Comparison of ENCODE assay signal across 1 cellular context in the genomic region with DNA sequence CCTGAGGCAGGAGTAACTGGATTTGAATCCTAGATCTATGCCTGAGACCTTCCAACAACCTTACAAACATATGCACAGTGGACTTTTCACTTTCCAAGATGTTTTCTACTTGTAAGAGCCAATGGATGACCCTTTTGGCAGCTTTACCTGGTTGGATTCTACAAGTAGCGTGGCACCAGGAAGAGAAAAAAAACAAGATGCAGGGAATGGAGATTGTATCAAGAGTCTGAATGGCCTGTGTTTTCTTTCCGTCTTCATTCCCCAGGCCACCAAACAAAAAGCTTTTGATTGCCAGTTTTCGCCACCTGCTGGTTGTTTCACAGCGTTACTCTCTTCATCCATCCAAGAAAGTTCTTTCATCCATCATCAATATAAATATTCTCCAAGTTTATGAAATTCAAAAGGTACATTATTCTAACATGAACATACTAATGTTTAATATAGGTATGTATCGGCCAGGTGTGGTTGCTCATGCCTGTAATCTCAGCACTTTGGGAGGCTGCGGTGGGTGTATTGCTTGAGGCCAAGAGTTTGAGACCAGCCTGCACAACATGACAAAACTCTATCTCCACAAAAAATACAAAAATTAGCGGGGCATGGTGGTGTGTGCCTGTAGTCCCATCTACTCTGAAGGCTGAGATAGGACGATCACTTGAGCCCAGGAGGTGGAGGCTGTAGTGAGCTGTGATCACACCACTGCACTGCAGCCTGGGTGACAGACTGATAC.
TF ChIP-seq lines count a peak whose summit lies in the region.

No MANE protein-coding gene starts in this region.

TF ChIP-seq in HepG2, 621 proteins besides CTCF, POLR2A, EP300 and RAD21 (continued from another document):
- TF ChIP-seq, protein P1, sequence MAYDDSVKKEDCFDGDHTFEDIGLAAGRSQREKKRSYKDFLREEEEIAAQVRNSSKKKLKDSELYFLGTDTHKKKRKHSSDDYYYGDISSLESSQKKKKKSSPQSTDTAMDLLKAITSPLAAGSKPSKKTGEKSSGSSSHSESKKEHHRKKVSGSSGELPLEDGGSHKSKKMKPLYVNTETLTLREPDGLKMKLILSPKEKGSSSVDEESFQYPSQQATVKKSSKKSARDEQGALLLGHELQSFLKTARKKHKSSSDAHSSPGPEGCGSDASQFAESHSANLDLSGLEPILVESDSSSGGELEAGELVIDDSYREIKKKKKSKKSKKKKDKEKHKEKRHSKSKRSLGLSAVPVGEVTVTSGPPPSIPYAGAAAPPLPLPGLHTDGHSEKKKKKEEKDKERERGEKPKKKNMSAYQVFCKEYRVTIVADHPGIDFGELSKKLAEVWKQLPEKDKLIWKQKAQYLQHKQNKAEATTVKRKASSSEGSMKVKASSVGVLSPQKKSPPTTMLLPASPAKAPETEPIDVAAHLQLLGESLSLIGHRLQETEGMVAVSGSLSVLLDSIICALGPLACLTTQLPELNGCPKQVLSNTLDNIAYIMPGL (CRISPR knock-in tag; IDR thresholded peaks at IDR 0.05; ENCODE audit: borderline replicate concordance in 1 of 2, low read depth in 1 of 2): peak in 1 of 2 experiments; percentile 31; a peak in 1 of 4 replicates
